ENCODE assay signal across 1 cellular context in the genomic region with DNA sequence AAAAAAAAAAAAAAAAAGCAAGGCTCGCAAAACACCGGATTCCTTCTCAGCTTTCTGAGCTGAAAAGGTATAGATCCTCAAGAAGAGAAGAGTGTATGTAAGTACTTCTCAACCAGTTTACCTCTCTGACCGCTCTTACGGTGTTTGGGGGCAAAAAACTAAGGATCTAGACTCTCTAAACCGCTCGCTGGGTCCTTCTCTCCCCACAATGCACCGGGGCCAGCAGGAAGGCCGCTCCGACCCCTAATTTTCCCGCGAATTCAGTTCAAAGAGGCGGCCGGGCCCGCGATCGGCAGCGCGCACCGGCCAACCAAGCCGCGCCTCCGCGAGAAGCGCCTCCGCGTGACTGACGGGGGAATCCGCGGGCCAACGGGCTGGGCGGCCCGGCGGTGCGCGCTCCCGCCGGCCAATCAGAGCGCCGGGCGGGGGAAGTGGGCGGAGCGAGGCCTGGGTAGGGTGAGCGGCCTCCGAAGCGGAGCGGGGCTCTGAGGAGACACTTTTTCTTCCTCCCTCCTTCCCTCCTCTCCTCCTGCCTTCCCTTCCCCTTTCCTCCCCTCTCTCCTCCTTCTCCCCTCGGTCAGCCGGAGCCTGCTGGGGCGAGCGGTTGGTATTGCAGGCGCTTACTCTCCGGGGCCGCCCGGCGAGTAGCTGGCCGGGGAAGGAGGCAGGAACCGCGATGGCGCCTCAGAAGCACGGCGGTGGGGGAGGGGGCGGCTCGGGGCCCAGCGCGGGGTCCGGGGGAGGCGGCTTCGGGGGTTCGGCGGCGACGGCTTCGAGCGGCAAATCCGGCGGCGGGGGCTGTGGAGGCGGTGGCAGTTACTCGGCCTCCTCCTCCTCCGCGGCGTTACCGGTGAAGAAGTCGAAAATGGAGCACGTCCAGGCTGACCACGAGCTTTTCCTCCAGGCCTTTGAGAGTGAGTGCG.
TF ChIP-seq lines count a peak whose summit lies in the region.

No MANE protein-coding gene starts in this region.

TF ChIP-seq in HepG2, 621 proteins besides CTCF, POLR2A, EP300 and RAD21 (continued from another document and continues in another):
- TF ChIP-seq THAP11 (CRISPR knock-in tag; IDR thresholded peaks at IDR 0.05) (peak; percentile 29; the same call in 1 of the 2 replicates), KAT7 (CRISPR knock-in tag; IDR thresholded peaks at IDR 0.05; ENCODE audit: borderline replicate concordance) (0 out of 2 replicates have a peak, but pooled peaks have one; percentile 50), ZNF607 (CRISPR knock-in tag; IDR thresholded peaks at IDR 0.05; ENCODE audit: borderline replicate concordance) (peak; percentile 48; the same call in 1 of the 2 replicates), GATAD1 (CRISPR knock-in tag; IDR thresholded peaks at IDR 0.05) (peak; percentile 35; the same call in 1 of the 2 replicates), NR2C2 (CRISPR knock-in tag; IDR thresholded peaks at IDR 0.05; ENCODE audit: borderline replicate concordance) (0 out of 2 replicates have a peak, but pooled peaks have one; percentile 27), ZNF589 (CRISPR knock-in tag; conservative IDR thresholded peaks at IDR 0.05) (0 out of 2 replicates have a peak, but pooled peaks have one; percentile 48), KDM5A (IDR thresholded peaks at IDR 0.05; ENCODE audit: borderline replicate concordance, low read length) (peak; percentile 62; the same call in 1 of the 2 replicates), ZNF564 (CRISPR knock-in tag; IDR thresholded peaks at IDR 0.05) (0 out of 2 replicates have a peak, but pooled peaks have one; percentile 71), ELF1 (CRISPR knock-in tag; IDR thresholded peaks at IDR 0.05) (0 out of 2 replicates have a peak, but pooled peaks have one; percentile 11), HCFC1 (IDR thresholded peaks at IDR 0.05; ENCODE audit: low read depth, low read length) (0 out of 2 replicates have a peak, but pooled peaks have one; percentile 9), AHR (CRISPR knock-in tag; IDR thresholded peaks at IDR 0.05) (0 out of 2 replicates have a peak, but pooled peaks have one; percentile 46), ASH2L (IDR thresholded peaks at IDR 0.05; ENCODE audit: insufficient read length, low read depth, low read length) (peak; percentile 77), ZNF563 (CRISPR knock-in tag; IDR thresholded peaks at IDR 0.05) (0 out of 2 replicates have a peak, but pooled peaks have one; percentile 40), ZNF572 (CRISPR knock-in tag; IDR thresholded peaks at IDR 0.05) (0 out of 2 replicates have a peak, but pooled peaks have one; percentile 29), NRL (CRISPR knock-in tag; IDR thresholded peaks at IDR 0.05; ENCODE audit: borderline replicate concordance) (0 out of 2 replicates have a peak, but pooled peaks have one; percentile 38), ZNF274 (CRISPR knock-in tag; IDR thresholded peaks at IDR 0.05) (0 out of 2 replicates have a peak, but pooled peaks have one; percentile 48), HDAC1 (CRISPR knock-in tag; IDR thresholded peaks at IDR 0.05) (peak; percentile 66), ZNF788 (CRISPR knock-in tag; IDR thresholded peaks at IDR 0.05; ENCODE audit: borderline replicate concordance) (peak; percentile 70; the same call in 1 of the 2 replicates), DR1 (CRISPR knock-in tag; IDR thresholded peaks at IDR 0.05) (peak; percentile 16; the same call in 1 of the 2 replicates), ZNF501 (CRISPR knock-in tag; IDR thresholded peaks at IDR 0.05) (0 out of 2 replicates have a peak, but pooled peaks have one; percentile 26), BORCS8-MEF2B (CRISPR knock-in tag; IDR thresholded peaks at IDR 0.05) (peak; percentile 80; the same call in 1 of the 2 replicates), HNRNPLL (IDR thresholded peaks at IDR 0.05; ENCODE audit: low read depth, low read length, poor library complexity, severe bottlenecking) (peak; percentile 42), DMAP1 (CRISPR knock-in tag; IDR thresholded peaks at IDR 0.05) (peak; percentile 83), MED1 (CRISPR knock-in tag; IDR thresholded peaks at IDR 0.05) (peak; percentile 46; the same call in 1 of the 2 replicates), ZFX (CRISPR knock-in tag; IDR thresholded peaks at IDR 0.05; ENCODE audit: low read depth) (peak; percentile 93), CBX5 (CRISPR knock-in tag; IDR thresholded peaks at IDR 0.05; ENCODE audit: borderline replicate concordance) (0 out of 2 replicates have a peak, but pooled peaks have one; percentile 48)
- TF ChIP-seq, protein P1, sequence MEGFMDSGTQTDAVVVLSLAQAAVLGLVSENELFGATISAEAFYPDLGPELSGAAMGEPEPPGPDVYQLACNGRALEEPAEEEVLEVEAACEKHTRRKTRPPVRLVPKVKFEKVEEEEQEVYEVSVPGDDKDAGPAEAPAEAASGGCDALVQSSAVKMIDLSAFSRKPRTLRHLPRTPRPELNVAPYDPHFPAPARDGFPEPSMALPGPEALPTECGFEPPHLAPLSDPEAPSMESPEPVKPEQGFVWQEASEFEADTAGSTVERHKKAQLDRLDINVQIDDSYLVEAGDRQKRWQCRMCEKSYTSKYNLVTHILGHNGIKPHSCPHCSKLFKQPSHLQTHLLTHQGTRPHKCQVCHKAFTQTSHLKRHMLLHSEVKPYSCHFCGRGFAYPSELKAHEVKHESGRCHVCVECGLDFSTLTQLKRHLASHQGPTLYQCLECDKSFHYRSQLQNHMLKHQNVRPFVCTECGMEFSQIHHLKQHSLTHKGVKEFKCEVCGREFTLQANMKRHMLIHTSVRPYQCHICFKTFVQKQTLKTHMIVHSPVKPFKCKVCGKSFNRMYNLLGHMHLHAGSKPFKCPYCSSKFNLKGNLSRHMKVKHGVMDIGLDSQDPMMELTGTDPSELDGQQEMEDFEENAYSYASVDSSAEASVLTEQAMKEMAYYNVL (CRISPR knock-in tag; IDR thresholded peaks at IDR 0.05; ENCODE audit: borderline replicate concordance): 0 out of 2 replicates have a peak, but pooled peaks have one; percentile 33
- TF ChIP-seq, protein P2, sequence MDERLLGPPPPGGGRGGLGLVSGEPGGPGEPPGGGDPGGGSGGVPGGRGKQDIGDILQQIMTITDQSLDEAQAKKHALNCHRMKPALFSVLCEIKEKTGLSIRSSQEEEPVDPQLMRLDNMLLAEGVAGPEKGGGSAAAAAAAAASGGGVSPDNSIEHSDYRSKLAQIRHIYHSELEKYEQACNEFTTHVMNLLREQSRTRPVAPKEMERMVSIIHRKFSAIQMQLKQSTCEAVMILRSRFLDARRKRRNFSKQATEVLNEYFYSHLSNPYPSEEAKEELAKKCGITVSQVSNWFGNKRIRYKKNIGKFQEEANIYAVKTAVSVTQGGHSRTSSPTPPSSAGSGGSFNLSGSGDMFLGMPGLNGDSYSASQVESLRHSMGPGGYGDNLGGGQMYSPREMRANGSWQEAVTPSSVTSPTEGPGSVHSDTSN (CRISPR knock-in tag; IDR thresholded peaks at IDR 0.05): peak; percentile 58
- TF ChIP-seq, protein P3, sequence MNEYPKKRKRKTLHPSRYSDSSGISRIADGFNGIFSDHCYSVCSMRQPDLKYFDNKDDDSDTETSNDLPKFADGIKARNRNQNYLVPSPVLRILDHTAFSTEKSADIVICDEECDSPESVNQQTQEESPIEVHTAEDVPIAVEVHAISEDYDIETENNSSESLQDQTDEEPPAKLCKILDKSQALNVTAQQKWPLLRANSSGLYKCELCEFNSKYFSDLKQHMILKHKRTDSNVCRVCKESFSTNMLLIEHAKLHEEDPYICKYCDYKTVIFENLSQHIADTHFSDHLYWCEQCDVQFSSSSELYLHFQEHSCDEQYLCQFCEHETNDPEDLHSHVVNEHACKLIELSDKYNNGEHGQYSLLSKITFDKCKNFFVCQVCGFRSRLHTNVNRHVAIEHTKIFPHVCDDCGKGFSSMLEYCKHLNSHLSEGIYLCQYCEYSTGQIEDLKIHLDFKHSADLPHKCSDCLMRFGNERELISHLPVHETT (CRISPR knock-in tag; conservative IDR thresholded peaks at IDR 0.05): 0 out of 2 replicates have a peak, but pooled peaks have one; percentile 43
- TF ChIP-seq, protein P4, sequence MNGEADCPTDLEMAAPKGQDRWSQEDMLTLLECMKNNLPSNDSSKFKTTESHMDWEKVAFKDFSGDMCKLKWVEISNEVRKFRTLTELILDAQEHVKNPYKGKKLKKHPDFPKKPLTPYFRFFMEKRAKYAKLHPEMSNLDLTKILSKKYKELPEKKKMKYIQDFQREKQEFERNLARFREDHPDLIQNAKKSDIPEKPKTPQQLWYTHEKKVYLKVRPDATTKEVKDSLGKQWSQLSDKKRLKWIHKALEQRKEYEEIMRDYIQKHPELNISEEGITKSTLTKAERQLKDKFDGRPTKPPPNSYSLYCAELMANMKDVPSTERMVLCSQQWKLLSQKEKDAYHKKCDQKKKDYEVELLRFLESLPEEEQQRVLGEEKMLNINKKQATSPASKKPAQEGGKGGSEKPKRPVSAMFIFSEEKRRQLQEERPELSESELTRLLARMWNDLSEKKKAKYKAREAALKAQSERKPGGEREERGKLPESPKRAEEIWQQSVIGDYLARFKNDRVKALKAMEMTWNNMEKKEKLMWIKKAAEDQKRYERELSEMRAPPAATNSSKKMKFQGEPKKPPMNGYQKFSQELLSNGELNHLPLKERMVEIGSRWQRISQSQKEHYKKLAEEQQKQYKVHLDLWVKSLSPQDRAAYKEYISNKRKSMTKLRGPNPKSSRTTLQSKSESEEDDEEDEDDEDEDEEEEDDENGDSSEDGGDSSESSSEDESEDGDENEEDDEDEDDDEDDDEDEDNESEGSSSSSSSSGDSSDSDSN (CRISPR knock-in tag; IDR thresholded peaks at IDR 0.05): peak; percentile 47; the same call in 1 of the 2 replicates
- TF ChIP-seq, protein P5, sequence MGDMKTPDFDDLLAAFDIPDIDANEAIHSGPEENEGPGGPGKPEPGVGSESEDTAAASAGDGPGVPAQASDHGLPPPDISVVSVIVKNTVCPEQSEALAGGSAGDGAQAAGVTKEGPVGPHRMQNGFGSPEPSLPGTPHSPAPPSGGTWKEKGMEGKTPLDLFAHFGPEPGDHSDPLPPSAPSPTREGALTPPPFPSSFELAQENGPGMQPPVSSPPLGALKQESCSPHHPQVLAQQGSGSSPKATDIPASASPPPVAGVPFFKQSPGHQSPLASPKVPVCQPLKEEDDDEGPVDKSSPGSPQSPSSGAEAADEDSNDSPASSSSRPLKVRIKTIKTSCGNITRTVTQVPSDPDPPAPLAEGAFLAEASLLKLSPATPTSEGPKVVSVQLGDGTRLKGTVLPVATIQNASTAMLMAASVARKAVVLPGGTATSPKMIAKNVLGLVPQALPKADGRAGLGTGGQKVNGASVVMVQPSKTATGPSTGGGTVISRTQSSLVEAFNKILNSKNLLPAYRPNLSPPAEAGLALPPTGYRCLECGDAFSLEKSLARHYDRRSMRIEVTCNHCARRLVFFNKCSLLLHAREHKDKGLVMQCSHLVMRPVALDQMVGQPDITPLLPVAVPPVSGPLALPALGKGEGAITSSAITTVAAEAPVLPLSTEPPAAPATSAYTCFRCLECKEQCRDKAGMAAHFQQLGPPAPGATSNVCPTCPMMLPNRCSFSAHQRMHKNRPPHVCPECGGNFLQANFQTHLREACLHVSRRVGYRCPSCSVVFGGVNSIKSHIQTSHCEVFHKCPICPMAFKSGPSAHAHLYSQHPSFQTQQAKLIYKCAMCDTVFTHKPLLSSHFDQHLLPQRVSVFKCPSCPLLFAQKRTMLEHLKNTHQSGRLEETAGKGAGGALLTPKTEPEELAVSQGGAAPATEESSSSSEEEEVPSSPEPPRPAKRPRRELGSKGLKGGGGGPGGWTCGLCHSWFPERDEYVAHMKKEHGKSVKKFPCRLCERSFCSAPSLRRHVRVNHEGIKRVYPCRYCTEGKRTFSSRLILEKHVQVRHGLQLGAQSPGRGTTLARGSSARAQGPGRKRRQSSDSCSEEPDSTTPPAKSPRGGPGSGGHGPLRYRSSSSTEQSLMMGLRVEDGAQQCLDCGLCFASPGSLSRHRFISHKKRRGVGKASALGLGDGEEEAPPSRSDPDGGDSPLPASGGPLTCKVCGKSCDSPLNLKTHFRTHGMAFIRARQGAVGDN (CRISPR knock-in tag; IDR thresholded peaks at IDR 0.05): peak; percentile 69
- TF ChIP-seq, protein P6, sequence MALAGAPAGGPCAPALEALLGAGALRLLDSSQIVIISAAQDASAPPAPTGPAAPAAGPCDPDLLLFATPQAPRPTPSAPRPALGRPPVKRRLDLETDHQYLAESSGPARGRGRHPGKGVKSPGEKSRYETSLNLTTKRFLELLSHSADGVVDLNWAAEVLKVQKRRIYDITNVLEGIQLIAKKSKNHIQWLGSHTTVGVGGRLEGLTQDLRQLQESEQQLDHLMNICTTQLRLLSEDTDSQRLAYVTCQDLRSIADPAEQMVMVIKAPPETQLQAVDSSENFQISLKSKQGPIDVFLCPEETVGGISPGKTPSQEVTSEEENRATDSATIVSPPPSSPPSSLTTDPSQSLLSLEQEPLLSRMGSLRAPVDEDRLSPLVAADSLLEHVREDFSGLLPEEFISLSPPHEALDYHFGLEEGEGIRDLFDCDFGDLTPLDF (CRISPR knock-in tag; IDR thresholded peaks at IDR 0.05): peak; percentile 58; the same call in 1 of the 2 replicates
- TF ChIP-seq, protein P7, sequence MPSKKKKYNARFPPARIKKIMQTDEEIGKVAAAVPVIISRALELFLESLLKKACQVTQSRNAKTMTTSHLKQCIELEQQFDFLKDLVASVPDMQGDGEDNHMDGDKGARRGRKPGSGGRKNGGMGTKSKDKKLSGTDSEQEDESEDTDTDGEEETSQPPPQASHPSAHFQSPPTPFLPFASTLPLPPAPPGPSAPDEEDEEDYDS (CRISPR knock-in tag; IDR thresholded peaks at IDR 0.05): peak; percentile 65; the same call in 1 of the 2 replicates
- TF ChIP-seq, protein P8, sequence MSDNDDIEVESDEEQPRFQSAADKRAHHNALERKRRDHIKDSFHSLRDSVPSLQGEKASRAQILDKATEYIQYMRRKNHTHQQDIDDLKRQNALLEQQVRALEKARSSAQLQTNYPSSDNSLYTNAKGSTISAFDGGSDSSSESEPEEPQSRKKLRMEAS (IDR thresholded peaks at IDR 0.05): peak; percentile 20; the same call in 1 of the 2 replicates
- TF ChIP-seq, protein P9, sequence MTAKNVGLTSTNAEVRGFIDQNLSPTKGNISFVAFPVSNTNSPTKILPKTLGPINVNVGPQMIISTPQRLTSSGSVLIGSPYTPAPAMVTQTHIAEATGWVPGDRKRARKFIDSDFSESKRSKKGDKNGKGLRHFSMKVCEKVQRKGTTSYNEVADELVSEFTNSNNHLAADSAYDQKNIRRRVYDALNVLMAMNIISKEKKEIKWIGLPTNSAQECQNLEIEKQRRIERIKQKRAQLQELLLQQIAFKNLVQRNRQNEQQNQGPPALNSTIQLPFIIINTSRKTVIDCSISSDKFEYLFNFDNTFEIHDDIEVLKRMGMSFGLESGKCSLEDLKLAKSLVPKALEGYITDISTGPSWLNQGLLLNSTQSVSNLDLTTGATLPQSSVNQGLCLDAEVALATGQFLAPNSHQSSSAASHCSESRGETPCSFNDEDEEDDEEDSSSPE (CRISPR knock-in tag; IDR thresholded peaks at IDR 0.05): peak; percentile 96
- TF ChIP-seq, protein P10, sequence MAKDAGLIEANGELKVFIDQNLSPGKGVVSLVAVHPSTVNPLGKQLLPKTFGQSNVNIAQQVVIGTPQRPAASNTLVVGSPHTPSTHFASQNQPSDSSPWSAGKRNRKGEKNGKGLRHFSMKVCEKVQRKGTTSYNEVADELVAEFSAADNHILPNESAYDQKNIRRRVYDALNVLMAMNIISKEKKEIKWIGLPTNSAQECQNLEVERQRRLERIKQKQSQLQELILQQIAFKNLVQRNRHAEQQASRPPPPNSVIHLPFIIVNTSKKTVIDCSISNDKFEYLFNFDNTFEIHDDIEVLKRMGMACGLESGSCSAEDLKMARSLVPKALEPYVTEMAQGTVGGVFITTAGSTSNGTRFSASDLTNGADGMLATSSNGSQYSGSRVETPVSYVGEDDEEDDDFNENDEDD (CRISPR knock-in tag; IDR thresholded peaks at IDR 0.05; ENCODE audit: borderline replicate concordance): peak; percentile 91; the same call in 1 of the 2 replicates
